ENCODE assay signal across 9 cellular contexts in the genomic region with DNA sequence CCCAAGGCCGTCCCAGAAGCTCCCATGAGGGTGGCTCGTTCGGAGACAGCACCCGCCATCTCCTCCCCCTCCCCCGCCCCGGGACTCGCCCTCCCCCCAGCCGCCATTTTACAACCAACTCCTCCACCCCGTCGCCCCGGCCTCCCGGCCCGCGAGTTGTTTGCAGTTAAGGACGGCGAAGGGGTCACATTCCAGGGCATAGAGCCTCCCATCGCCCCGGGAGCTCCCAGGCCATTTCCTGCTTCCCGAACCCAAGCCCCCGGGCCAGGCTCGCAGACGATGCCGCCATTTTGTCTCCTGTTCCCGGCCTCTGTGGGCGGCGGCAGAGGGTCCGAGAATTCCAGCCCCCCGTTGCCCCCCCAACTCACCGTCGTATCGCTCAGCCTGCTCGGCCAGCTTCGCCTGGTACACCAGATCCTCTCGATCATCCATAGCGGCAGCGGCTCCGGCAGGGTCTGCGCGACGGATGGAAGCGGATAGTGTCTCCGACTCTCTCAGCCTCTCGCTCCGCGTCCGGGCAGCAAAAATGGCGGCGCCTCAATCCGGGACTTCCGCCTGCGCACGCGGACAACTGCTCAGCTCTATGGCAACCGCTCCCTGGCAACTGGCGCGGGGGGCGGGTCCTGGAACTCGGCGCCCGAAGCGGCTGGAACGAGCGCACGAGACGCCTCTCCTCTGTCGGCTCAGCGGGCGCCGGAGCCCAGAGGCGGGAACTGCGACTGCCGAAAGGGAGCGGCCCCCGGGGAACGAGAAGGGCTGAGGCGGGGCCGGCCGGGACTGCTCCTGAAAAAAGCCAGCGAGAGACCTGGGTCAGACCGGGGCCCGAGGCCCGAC. TPM values are rescaled to one million over a fixed set of nuclear protein-coding genes. Genes with fewer than 3 reads are reported as not detected.
DNase-seq lines count a peak whose midpoint lies in the region; ATAC-seq, FAIRE-seq and TF ChIP-seq lines count a peak whose summit lies in the region.
"Had no signal": no experiment of that assay in that cellular context is flagged by ENCODE, and none has a peak within 500 bp of the region (broad histone marks: within the 10 kb centered on the region; RNA-seq: fewer than 3 reads in every experiment).

Gene YWHAE (minus strand): TSS at position 544 of the 834 bp plus-strand sequence. CDS start 112 bp downstream, at position 432.

- DNase-seq in AG09319 (ENCODE audit: extremely low read depth, low read depth) = peak; percentile 83
- DNase-seq in NCI-H460 (ENCODE audit: extremely low read depth, low read depth) = peak; percentile 95
- DNase-seq in activated CD4-positive, alpha-beta T cell treated with anti-CD3 and anti-CD28 coated beads for 1 hour = peak; percentile 95
- DNase-seq in cerebellum (ENCODE audit: low spot score) = peak; percentile 93
- DNase-seq in kidney = peak; percentile 99
- DNase-seq in stimulated activated CD4-positive, alpha-beta T cell treated with anti-CD3 and anti-CD28 coated beads, Interleukin-15, amount 100 ng/mL, for 24 hours = peak; percentile 98

- H3K27ac ChIP-seq in kidney (ENCODE audit: low read depth in 2 of 2, low read length in 2 of 2) = peak within 1 kb of the TSS; percentile 89 to 99

- H3K4me3 ChIP-seq in kidney (ENCODE audit: low read length in 2 of 2) = peak within 1 kb of the TSS; percentile 90 to 98

- TF ChIP-seq CTCF in AG09319 (IDR thresholded peaks at IDR 0.05; ENCODE audit: low read depth, low read length) = no peak
- TF ChIP-seq CTCF in kidney (IDR thresholded peaks at IDR 0.05; ENCODE audit: borderline replicate concordance, extremely low read depth, insufficient read depth) = no peak

- no peak for FAIRE-seq in kidney (lab: Jason Lieb, UNC)
- FAIRE-seq: TTC549 had no signal

- peaks cover 8 to 16% of the 10 kb centered on the region in 2 donors for H3K4me1 ChIP-seq in kidney (ENCODE audit: control insufficient read depth in 1 of 2, insufficient read depth in 1 of 2, low read depth in 1 of 2, low read length in 2 of 2)

- intact Hi-C loops in kidney (cut with DNase I) = no loop called here

- ATAC-seq in GM19043 (IDR thresholded peaks at IDR 0.05; ENCODE audit: low read depth, unreplicated experiment) = peak; percentile 85
- ATAC-seq in HG03378 (IDR thresholded peaks at IDR 0.05; ENCODE audit: unreplicated experiment) = peak; percentile 80

- H3K9me3 ChIP-seq in kidney (ENCODE audit: control insufficient read depth in 1 of 2, low read length in 2 of 2) = no peaks in the 10 kb centered on the region

- no peaks in the 10 kb centered on the region for H3K36me3 ChIP-seq in kidney (ENCODE audit: control insufficient read depth in 1 of 2, insufficient read depth in 2 of 2, low read length in 2 of 2)

- H3K9ac ChIP-seq in kidney (ENCODE audit: low read length in 2 of 2) = peak within 1 kb of the TSS; percentile 89 to 98

RNA-seq across cellular contexts. Expression of gene YWHAE, which starts in this region (rescaled TPM):
- total RNA-seq in NCI-H460 (2014; rRNA removed; shearing (Covaris generic)) = 417 and 518 TPM in 2 replicates
- polyA plus RNA-seq in NCI-H460 (2014; cell fraction: nucleus; rRNA removed) = 210 and 236 TPM in 2 replicates
- 379 TPM for total RNA-seq in cerebellum
- 495 TPM for total RNA-seq in kidney
- 591 TPM for polyA plus RNA-seq in kidney (ENCODE audit: insufficient read depth, low read depth, low replicate concordance)

Comparison
In these comparisons a context has a peak if more than half of its experiments do, and no peak if none do; other contexts are left out.
1. Peak in every context shown above with its lines: DNase-seq, ATAC-seq, H3K4me3 ChIP-seq and H3K27ac ChIP-seq.